Comparison of ENCODE assay signal across 23 cellular contexts in genomic region chr1:83006271-83006670, GRCh38.
"Had no signal": no experiment of that assay in that cellular context is flagged by ENCODE, and none has a peak within 500 bp of the region (broad histone marks: within the 10 kb centered on the region; RNA-seq: fewer than 3 reads in every experiment).

No MANE protein-coding gene starts in this region.

- H3K9me3 ChIP-seq: colonic mucosa, gastrocnemius medialis, mucosa of descending colon, prostate gland, right atrium auricular region, suprapubic skin, transverse colon, upper lobe of right lung, uterus had no signal

- H3K9ac ChIP-seq: neural progenitor cell had no signal

- H3K27me3 ChIP-seq: colonic mucosa, gastrocnemius medialis, neural progenitor cell, right atrium auricular region, suprapubic skin, transverse colon, upper lobe of right lung, uterus had no signal

- H3K27ac ChIP-seq: colonic mucosa, gastrocnemius medialis, neural progenitor cell, prostate gland, right atrium auricular region, suprapubic skin, transverse colon, upper lobe of right lung, uterus had no signal

- H3K4me1 ChIP-seq: colonic mucosa, gastrocnemius medialis, prostate gland, right atrium auricular region, suprapubic skin, transverse colon, upper lobe of right lung, uterus had no signal

- H3K4me2 ChIP-seq: neural progenitor cell, smooth muscle cell had no signal

- H2AFZ ChIP-seq: neural progenitor cell had no signal

- DNase-seq: colonic mucosa; dermis blood vessel endothelial cell; effector memory CD4-positive, alpha-beta T cell; gastrocnemius medialis; head of caudate nucleus; mucosa of descending colon; naive B cell; stimulated activated CD4-positive, alpha-beta T cell treated with anti-CD3 and anti-CD28 coated beads, Interleukin-12 subunit alpha, Interleukin-12 subunit beta, amount 100 ng/mL, for 4 hours; stimulated activated CD4-positive, alpha-beta T cell treated with anti-CD3 and anti-CD28 coated beads, Interleukin-1b, Interleukin-23, amount 100 ng/mL, for 48 hours; stimulated activated CD4-positive, alpha-beta T cell treated with anti-CD3 and anti-CD28 coated beads, Interleukin-4, amount 100 ng/mL, for 1 hour; stimulated activated CD8-positive, alpha-beta memory T cell treated with anti-CD3 and anti-CD28 coated beads, Interleukin-4, amount 100 ng/mL, for 48 hours; stimulated activated naive CD4-positive, alpha-beta T cell; stimulated activated naive CD8-positive, alpha-beta T cell treated with anti-CD3 and anti-CD28 coated beads, Interleukin-15, amount 100 ng/mL, for 72 hours; transverse colon; upper lobe of right lung; uterus had no signal

- ATAC-seq: gastrocnemius medialis; mucosa of descending colon; natural killer cell treated with Interleukin-12 subunit alpha and Interleukin-12 subunit beta and Interleukin-15 and Interleukin-18, amount 100 ng/mL, for 72 hours; stimulated activated naive CD8-positive, alpha-beta T cell treated with anti-CD3 and anti-CD28 coated beads, Interleukin-15, amount 100 ng/mL, for 72 hours; upper lobe of right lung had no signal

- H3K4me3 ChIP-seq: colonic mucosa, gastrocnemius medialis, lung, mucosa of descending colon, neural progenitor cell, prostate gland, right atrium auricular region, smooth muscle cell, suprapubic skin, transverse colon, upper lobe of right lung, uterus had no signal

- H3K36me3 ChIP-seq: colonic mucosa, gastrocnemius medialis, neural progenitor cell, prostate gland, right atrium auricular region, suprapubic skin, transverse colon, upper lobe of right lung, uterus had no signal
